ENCODE assay signal across 8 cellular contexts in the genomic region with DNA sequence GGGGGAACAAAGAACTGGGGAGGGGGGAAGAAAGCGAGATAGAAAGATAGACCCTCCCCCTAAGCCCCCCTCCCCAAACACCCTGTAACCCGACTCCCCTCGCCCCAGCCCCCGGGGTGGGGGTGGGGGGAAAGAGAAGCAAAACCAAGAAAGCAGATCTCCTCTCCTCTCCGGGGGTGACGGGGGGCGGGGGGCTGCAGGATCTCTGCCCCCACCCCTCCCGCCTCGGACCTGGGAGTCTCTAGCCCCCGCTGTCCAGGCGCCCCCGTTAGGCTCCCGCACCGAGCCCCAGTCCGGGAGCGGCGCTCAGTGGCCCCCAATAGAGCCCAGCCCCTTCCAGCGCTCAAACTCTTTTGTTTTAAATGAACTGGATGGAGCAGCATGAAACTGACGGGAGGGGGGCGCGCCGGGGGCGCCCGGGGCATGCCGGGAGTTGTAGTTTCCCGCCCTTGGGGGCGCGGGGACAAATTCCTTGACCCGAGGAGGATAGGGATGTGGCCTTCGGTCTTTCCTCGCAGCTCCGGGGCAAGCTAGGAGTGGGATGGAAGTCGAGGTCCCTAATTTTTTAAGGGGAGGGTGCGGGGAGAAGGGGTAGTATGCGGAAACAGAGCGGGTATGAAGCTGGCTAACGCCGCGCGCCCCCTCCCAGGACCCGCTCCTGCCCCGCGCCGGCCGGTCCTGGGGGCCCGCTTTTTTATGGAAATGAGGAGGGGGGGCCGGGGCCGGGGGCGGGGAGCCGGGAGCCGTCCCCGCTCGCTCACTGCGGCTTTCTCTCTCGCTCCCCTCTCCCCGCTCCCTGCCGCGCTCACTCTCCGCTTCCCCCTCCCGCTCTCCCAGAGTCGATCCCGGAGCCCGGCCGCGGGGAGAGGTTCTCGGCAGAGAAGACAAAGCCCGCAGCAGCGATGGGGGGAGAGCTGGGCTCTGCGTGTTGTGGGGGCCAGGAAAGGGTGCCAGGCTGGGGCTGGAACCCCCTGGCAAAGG.
DNase-seq lines count a peak whose midpoint lies in the region; ATAC-seq and TF ChIP-seq lines count a peak whose summit lies in the region.

A gene with protein sequence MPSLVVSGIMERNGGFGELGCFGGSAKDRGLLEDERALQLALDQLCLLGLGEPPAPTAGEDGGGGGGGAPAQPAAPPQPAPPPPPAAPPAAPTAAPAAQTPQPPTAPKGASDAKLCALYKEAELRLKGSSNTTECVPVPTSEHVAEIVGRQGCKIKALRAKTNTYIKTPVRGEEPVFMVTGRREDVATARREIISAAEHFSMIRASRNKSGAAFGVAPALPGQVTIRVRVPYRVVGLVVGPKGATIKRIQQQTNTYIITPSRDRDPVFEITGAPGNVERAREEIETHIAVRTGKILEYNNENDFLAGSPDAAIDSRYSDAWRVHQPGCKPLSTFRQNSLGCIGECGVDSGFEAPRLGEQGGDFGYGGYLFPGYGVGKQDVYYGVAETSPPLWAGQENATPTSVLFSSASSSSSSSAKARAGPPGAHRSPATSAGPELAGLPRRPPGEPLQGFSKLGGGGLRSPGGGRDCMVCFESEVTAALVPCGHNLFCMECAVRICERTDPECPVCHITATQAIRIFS (minus strand): TSS at position 355 of the 981 bp plus-strand sequence. CDS start 467 bp downstream, outside the sequence.

- no peak for TF ChIP-seq CTCF in HFF-Myc (IDR thresholded peaks at IDR 0.05; ENCODE audit: low read depth, low read length, missing control alignments)

- H3K4me3 ChIP-seq in BLaER1 treated with 17β-estradiol and CSF1 and Interleukin-3, amounts not matched to agents 10 nM and 100 nM, result peak within 1 kb of the TSS; percentile 69 to 86 (median 76)
- H3K4me3 ChIP-seq in HFF-Myc (replicated peaks; ENCODE audit: low read depth, low read length), result peak within 1 kb of the TSS; percentile 97

- H4K20me1 ChIP-seq in BLaER1 treated with 17β-estradiol and CSF1 and Interleukin-3, amounts not matched to agents 10 nM and 100 nM, result peaks cover 0 to 39% (median 33%) of the 10 kb centered on the region in 11 experiments; a peak in 16 of 22 replicates

- no peaks in the 10 kb centered on the region for H3K9me3 ChIP-seq in BLaER1 treated with 17β-estradiol and CSF1 and Interleukin-3, amounts not matched to agents 10 nM and 100 nM (replicated peaks in 1 of 11)

- DNase-seq in HFF-Myc (ENCODE audit: extremely low read depth, low read depth), result no peak
- peak; percentile 59 to 81 for DNase-seq in NCI-H446 (lab: John Stamatoyannopoulos, UW)
- DNase-seq in activated CD4-positive, alpha-beta T cell treated with anti-CD3 and anti-CD28 coated beads for 1 hour, result peak; percentile 43
- DNase-seq in dedifferentiated amniotic fluid mesenchymal stem cell (ENCODE audit: extremely low spot score), result peak; percentile 54
- peak; percentile 72 for DNase-seq in kidney tubule cell (ENCODE audit: low spot score)
- peak; percentile 36 to 56 for DNase-seq in stimulated activated CD4-positive, alpha-beta T cell treated with anti-CD3 and anti-CD28 coated beads, Interleukin-1b, Interleukin-23, amount 100 ng/mL, for 4 hours (ENCODE audit: low read depth in 2 of 2)

- peaks cover 0 to 8% (median 3%) of the 10 kb centered on the region in 11 experiments; a peak in 19 of 22 replicates for H3K36me3 ChIP-seq in BLaER1 treated with 17β-estradiol and CSF1 and Interleukin-3, amounts not matched to agents 10 nM and 100 nM

- no peaks in the 10 kb centered on the region for H3K27me3 ChIP-seq in BLaER1 treated with 17β-estradiol and CSF1 and Interleukin-3, amounts not matched to agents 10 nM and 100 nM

- peak within 1 kb of the TSS; percentile 95 to 99 (median 97) for H3K4me2 ChIP-seq in BLaER1 treated with 17β-estradiol and CSF1 and Interleukin-3, amounts not matched to agents 10 nM and 100 nM

- H3K9ac ChIP-seq in BLaER1 treated with 17β-estradiol and CSF1 and Interleukin-3, amounts not matched to agents 10 nM and 100 nM, result peak within 1 kb of the TSS; percentile 76 to 92 (median 85)

- H3K4me1 ChIP-seq in BLaER1 treated with 17β-estradiol and CSF1 and Interleukin-3, amounts not matched to agents 10 nM and 100 nM, result peaks cover 52 to 82% (median 72%) of the 10 kb centered on the region in 10 experiments

- peak within 1 kb of the TSS; percentile 50 to 86 (median 79) for H3K27ac ChIP-seq in BLaER1 treated with 17β-estradiol and CSF1 and Interleukin-3, amounts not matched to agents 10 nM and 100 nM

- no peak for ATAC-seq in HG02870 (IDR thresholded peaks at IDR 0.05; ENCODE audit: unreplicated experiment)
